8 cellular contexts compared by ENCODE assay signal in the genomic region with DNA sequence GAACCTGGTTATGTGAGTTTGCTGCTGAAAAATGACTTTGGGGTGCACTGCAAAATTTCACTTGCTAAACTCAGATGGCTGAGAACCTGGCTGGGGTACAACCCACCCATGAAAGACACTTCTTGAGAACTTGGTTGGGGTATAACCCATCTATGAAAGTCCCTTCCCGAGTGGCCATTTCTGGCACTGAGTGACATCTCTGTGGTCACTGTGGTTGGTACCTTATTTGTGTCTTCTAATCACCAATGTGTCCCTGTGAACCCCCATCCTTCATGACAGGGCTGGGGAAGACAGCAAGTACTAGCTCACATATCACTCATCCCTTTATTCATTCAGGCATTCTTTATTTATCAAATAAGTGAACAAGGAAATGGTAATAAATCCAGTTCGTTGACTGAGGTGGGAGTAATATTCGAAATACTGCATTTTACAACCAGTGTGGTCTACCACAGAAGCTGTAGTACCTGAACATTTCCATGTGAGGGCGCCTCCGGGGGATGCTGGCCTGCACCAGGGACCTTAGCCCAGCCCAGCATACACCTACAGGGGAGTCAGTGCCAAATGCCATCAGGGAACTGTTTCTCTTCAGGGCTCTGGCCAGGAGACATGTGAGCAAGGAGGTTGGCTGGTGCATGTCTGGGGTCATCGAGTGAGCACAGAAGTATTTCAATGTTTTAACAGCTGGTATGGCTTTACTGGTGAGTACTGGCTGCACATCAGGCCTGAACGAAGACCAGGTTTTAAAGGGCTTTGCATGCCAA.
DNase-seq lines count a peak whose midpoint lies in the region; ATAC-seq and TF ChIP-seq lines count a peak whose summit lies in the region.
"Had no signal": no experiment of that assay in that cellular context is flagged by ENCODE, and none has a peak within 500 bp of the region (broad histone marks: within the 10 kb centered on the region; RNA-seq: fewer than 3 reads in every experiment).

No MANE protein-coding gene starts in this region.

- no peaks in the 10 kb centered on the region for H3K4me1 ChIP-seq in HEK293 (ENCODE audit: control insufficient read depth, insufficient read depth, low read length)
- H3K4me1 ChIP-seq in effector memory CD4-positive, alpha-beta T cell (ENCODE audit: control insufficient read depth, insufficient read depth, low read length, poor library complexity, severe bottlenecking) = no peaks in the 10 kb centered on the region

- POLR2A ChIA-PET in HEK293 (lab: Yijun Ruan, JAX) = no interaction called here
- POLR2A ChIA-PET in activated CD4-positive, alpha-beta memory T cell treated with anti-CD3 and anti-CD28 coated beads, Interleukin-2, amount 10 ng/mL, durations not matched to agents 7 days and 5 days (lab: Charles Lee) = no interaction called here

- H3K36me3 ChIP-seq in GM06990 (ENCODE audit: control insufficient read depth, insufficient read depth, low read length) (no peaks in the 10 kb centered on the region), HEK293 (ENCODE audit: control insufficient read depth in 2 of 2, insufficient read depth in 1 of 2, low read length in 2 of 2) (no peaks in the 10 kb centered on the region)
- H3K36me3 ChIP-seq in effector memory CD4-positive, alpha-beta T cell (ENCODE audit: control insufficient read depth, insufficient read depth, low read length) = no peaks in the 10 kb centered on the region

- DNase-seq in GM06990 (ENCODE audit: extremely low read depth, insufficient read length) (no peak), mesothelial cell of epicardium (ENCODE audit: low spot score in 2 of 2, unreplicated experiment in 2 of 2) (no peak), NCI-H446 (lab: John Stamatoyannopoulos, UW) (no peak)
- peak; percentile 18 for DNase-seq in activated CD4-positive, alpha-beta memory T cell treated with anti-CD3 and anti-CD28 coated beads, Interleukin-2, amount 10 ng/mL, durations not matched to agents 7 days and 5 days
- no peak for DNase-seq in effector memory CD4-positive, alpha-beta T cell

- no peaks in the 10 kb centered on the region for H3K27me3 Mint-ChIP-seq in activated CD4-positive, alpha-beta memory T cell treated with anti-CD3 and anti-CD28 coated beads, Interleukin-2, amount 10 ng/mL, durations not matched to agents 7 days and 5 days
- peaks cover 7% of the 10 kb centered on the region for H3K27me3 Mint-ChIP-seq in mesothelial cell of epicardium (ENCODE audit: low read depth)

- no peaks in the 10 kb centered on the region for H3K9me3 Mint-ChIP-seq in activated CD4-positive, alpha-beta memory T cell treated with anti-CD3 and anti-CD28 coated beads, Interleukin-2, amount 10 ng/mL, durations not matched to agents 7 days and 5 days
- peaks cover 3% of the 10 kb centered on the region for H3K9me3 Mint-ChIP-seq in mesothelial cell of epicardium
- H3K9me3 Mint-ChIP-seq: activated naive CD4-positive, alpha-beta T cell treated with anti-CD3 and anti-CD28 coated beads, Interleukin-2, amount 50 U/mL, for 72 hours had no signal

- ATAC-seq in GM21717 (IDR thresholded peaks at IDR 0.05; ENCODE audit: unreplicated experiment) = no peak

- CTCF ChIA-PET in HEK293 (lab: Yijun Ruan, JAX) = interaction anchor here (0.6 to 2.6 kb wide), 13 partner anchors 9 to 557 kb away, joined by 3 to 13 read pairs (median 4); no protein-coding TSS in a partner anchor
- CTCF ChIA-PET in activated CD4-positive, alpha-beta memory T cell treated with anti-CD3 and anti-CD28 coated beads, Interleukin-2, amount 10 ng/mL, durations not matched to agents 7 days and 5 days (lab: Charles Lee) = interaction anchor here (0.5 kb wide), 1 partner anchor 361 kb away, joined by 3 read pairs; no protein-coding TSS in a partner anchor

- H3K27me3 ChIP-seq in GM06990 (replicated peaks; ENCODE audit: control insufficient read depth, insufficient read depth, low read length) = no peaks in the 10 kb centered on the region; the same call in 1 of the 2 replicates
- no peaks in the 10 kb centered on the region for H3K27me3 ChIP-seq in effector memory CD4-positive, alpha-beta T cell (replicated peaks; ENCODE audit: control insufficient read depth, insufficient read depth, low read length, poor library complexity, severe bottlenecking)

- TF ChIP-seq CTCF in GM06990 (IDR thresholded peaks at IDR 0.05; ENCODE audit: insufficient read depth, low read length, poor library complexity, severe bottlenecking) (peak; percentile 69), HEK293 (tag by site-specific recombination; IDR thresholded peaks at IDR 0.05) (no peak), mesothelial cell of epicardium (IDR thresholded peaks at IDR 0.05; ENCODE audit: unreplicated experiment) (peak; percentile 45)

- no peaks in the 10 kb centered on the region for H3K9me3 ChIP-seq in HEK293 (ENCODE audit: control insufficient read depth, insufficient read depth, low read depth, low read length)
- H3K9me3 ChIP-seq in effector memory CD4-positive, alpha-beta T cell (ENCODE audit: control insufficient read depth, low read length) = no peaks in the 10 kb centered on the region

- H3K4me3 Mint-ChIP-seq in activated CD4-positive, alpha-beta memory T cell treated with anti-CD3 and anti-CD28 coated beads, Interleukin-2, amount 10 ng/mL, durations not matched to agents 7 days and 5 days = no peak overlapping the region
- H3K4me3 Mint-ChIP-seq in mesothelial cell of epicardium = no peak overlapping the region

- H3K27ac Mint-ChIP-seq in activated CD4-positive, alpha-beta memory T cell treated with anti-CD3 and anti-CD28 coated beads, Interleukin-2, amount 10 ng/mL, durations not matched to agents 7 days and 5 days = no peak overlapping the region
- H3K27ac Mint-ChIP-seq in mesothelial cell of epicardium = no peak overlapping the region
- H3K27ac Mint-ChIP-seq: activated naive CD4-positive, alpha-beta T cell treated with anti-CD3 and anti-CD28 coated beads, Interleukin-2, amount 50 U/mL, for 72 hours had no signal

- H3K27ac ChIP-seq in HEK293 (ENCODE audit: extremely low read depth, low read depth, low read length) = no peak overlapping the region
- H3K27ac ChIP-seq in effector memory CD4-positive, alpha-beta T cell (ENCODE audit: insufficient read depth, low read length, poor library complexity, severe bottlenecking) = no peak overlapping the region

- H3K4me3 ChIP-seq in GM06990 (replicated peaks; ENCODE audit: low read depth, low read length) = no peak overlapping the region
- no peak overlapping the region for H3K4me3 ChIP-seq in HEK293 (ENCODE audit: low read depth, low read length)
- H3K4me3 ChIP-seq in effector memory CD4-positive, alpha-beta T cell (ENCODE audit: insufficient read depth, low read depth, low read length, poor library complexity, severe bottlenecking) = no peak overlapping the region

- no peaks in the 10 kb centered on the region for H3K4me1 Mint-ChIP-seq in activated CD4-positive, alpha-beta memory T cell treated with anti-CD3 and anti-CD28 coated beads, Interleukin-2, amount 10 ng/mL, durations not matched to agents 7 days and 5 days
- no peaks in the 10 kb centered on the region for H3K4me1 Mint-ChIP-seq in mesothelial cell of epicardium

- no peaks in the 10 kb centered on the region for H3K36me3 Mint-ChIP-seq in activated CD4-positive, alpha-beta memory T cell treated with anti-CD3 and anti-CD28 coated beads, Interleukin-2, amount 10 ng/mL, durations not matched to agents 7 days and 5 days (ENCODE audit: low read depth)
- no peaks in the 10 kb centered on the region for H3K36me3 Mint-ChIP-seq in mesothelial cell of epicardium
- H3K36me3 Mint-ChIP-seq: activated naive CD4-positive, alpha-beta T cell treated with anti-CD3 and anti-CD28 coated beads, Interleukin-2, amount 50 U/mL, for 72 hours had no signal

TF ChIP-seq in HEK293, 187 proteins besides CTCF, POLR2A, EP300 and RAD21:
- TF ChIP-seq, protein P1, sequence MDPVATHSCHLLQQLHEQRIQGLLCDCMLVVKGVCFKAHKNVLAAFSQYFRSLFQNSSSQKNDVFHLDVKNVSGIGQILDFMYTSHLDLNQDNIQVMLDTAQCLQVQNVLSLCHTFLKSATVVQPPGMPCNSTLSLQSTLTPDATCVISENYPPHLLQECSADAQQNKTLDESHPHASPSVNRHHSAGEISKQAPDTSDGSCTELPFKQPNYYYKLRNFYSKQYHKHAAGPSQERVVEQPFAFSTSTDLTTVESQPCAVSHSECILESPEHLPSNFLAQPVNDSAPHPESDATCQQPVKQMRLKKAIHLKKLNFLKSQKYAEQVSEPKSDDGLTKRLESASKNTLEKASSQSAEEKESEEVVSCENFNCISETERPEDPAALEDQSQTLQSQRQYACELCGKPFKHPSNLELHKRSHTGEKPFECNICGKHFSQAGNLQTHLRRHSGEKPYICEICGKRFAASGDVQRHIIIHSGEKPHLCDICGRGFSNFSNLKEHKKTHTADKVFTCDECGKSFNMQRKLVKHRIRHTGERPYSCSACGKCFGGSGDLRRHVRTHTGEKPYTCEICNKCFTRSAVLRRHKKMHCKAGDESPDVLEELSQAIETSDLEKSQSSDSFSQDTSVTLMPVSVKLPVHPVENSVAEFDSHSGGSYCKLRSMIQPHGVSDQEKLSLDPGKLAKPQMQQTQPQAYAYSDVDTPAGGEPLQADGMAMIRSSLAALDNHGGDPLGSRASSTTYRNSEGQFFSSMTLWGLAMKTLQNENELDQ (tag by site-specific recombination; IDR thresholded peaks at IDR 0.05; ENCODE audit: low read depth) = no peak
- TF ChIP-seq ZNF654 (tag by site-specific recombination; IDR thresholded peaks at IDR 0.05; ENCODE audit: low read depth) = peak; percentile 24
